1 cellular context compared by ENCODE assay signal in genomic region chr4:116872308-116872707, GRCh38.
TF ChIP-seq lines count a peak whose summit lies in the region.

No MANE protein-coding gene starts in this region.

TF ChIP-seq in K562, 482 proteins besides CTCF, POLR2A, EP300 and RAD21 (continued from another document):
- TF ChIP-seq, protein P1, sequence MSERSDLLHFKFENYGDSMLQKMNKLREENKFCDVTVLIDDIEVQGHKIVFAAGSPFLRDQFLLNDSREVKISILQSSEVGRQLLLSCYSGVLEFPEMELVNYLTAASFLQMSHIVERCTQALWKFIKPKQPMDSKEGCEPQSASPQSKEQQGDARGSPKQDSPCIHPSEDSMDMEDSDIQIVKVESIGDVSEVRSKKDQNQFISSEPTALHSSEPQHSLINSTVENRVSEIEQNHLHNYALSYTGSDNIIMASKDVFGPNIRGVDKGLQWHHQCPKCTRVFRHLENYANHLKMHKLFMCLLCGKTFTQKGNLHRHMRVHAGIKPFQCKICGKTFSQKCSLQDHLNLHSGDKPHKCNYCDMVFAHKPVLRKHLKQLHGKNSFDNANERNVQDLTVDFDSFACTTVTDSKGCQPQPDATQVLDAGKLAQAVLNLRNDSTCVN (CRISPR knock-in tag; IDR thresholded peaks at IDR 0.05): no peak
- TF ChIP-seq NCOA4 (IDR thresholded peaks at IDR 0.05; ENCODE audit: partially characterized antibody) (no peak), C11orf30 (IDR thresholded peaks at IDR 0.05; ENCODE audit: low read depth) (0 out of 2 replicates have a peak, but pooled peaks have one; percentile 21), MAFK (IDR thresholded peaks at IDR 0.05; ENCODE audit: low read length) (peak; percentile 68), MAFG (tag; conservative IDR thresholded peaks at IDR 0.05) (peak; percentile 37; the same call in 1 of the 2 replicates), JUN (IDR thresholded peaks at IDR 0.05; ENCODE audit: borderline replicate concordance, low read depth, low read length) (no peak), JUN (CRISPR knock-in tag; IDR thresholded peaks at IDR 0.05; ENCODE audit: borderline replicate concordance) (no peak), TSHZ1 (CRISPR knock-in tag; IDR thresholded peaks at IDR 0.05) (no peak), MAFF (IDR thresholded peaks at IDR 0.05; ENCODE audit: low read length) (peak; percentile 62), FUS (optimal IDR thresholded peaks at IDR 0.05; ENCODE audit: low read depth, low read length) (no peak)
